In genomic region chr10:34816067-34817002, GRCh38 we compare ENCODE assay signal across 8 cellular contexts. TPM values are rescaled to one million over a fixed set of nuclear protein-coding genes. Genes with fewer than 3 reads are reported as not detected.
DNase-seq lines count a peak whose midpoint lies in the region; ATAC-seq and TF ChIP-seq lines count a peak whose summit lies in the region.

No MANE protein-coding gene starts in this region.

- CTCF ChIA-PET in CD8-positive, alpha-beta T cell (lab: Charles Lee) = no interaction called here

- H3K4me3 ChIP-seq in CD8-positive, alpha-beta T cell (ENCODE audit: low read depth, low read length) = no peak overlapping the region
- H3K4me3 ChIP-seq in Loucy (ENCODE audit: low read length, poor library complexity, severe bottlenecking) = peak overlapping the region; percentile 74
- H3K4me3 ChIP-seq in colonic mucosa = peak overlapping the region; percentile 34
- peak overlapping the region; percentile 48 for H3K4me3 ChIP-seq in mesendoderm (ENCODE audit: low read length)

- peaks cover 3% of the 10 kb centered on the region for H3K27me3 ChIP-seq in CD8-positive, alpha-beta T cell (ENCODE audit: insufficient read depth, low read length)
- H3K27me3 ChIP-seq in Loucy (ENCODE audit: insufficient read depth, low read length, poor library complexity, severe bottlenecking) (no peaks in the 10 kb centered on the region), colonic mucosa (no peaks in the 10 kb centered on the region), mesendoderm (ENCODE audit: insufficient read depth, low read length, poor library complexity) (no peaks in the 10 kb centered on the region)

- no peak overlapping the region for H2BK120ac ChIP-seq in mesendoderm (ENCODE audit: low read depth, low read length)

- H3K79me2 ChIP-seq in Loucy (ENCODE audit: insufficient read depth, low read length) (peaks cover 33% of the 10 kb centered on the region), mesendoderm (ENCODE audit: control insufficient read depth, insufficient read depth, low read length) (peaks cover 29% of the 10 kb centered on the region)

- peaks cover 29% of the 10 kb centered on the region for H4K20me1 ChIP-seq in Loucy (ENCODE audit: insufficient read depth, low read length, poor library complexity, severe bottlenecking)

- H2AFZ ChIP-seq in Loucy (ENCODE audit: low read length) = peak overlapping the region; percentile 81

- H3K4me3 Mint-ChIP-seq in CD8-positive, alpha-beta T cell = peak overlapping the region; percentile 71

- peaks cover 38% of the 10 kb centered on the region for H3K27me3 Mint-ChIP-seq in CD8-positive, alpha-beta T cell (ENCODE audit: low read depth)

- H3K36me3 ChIP-seq in CD8-positive, alpha-beta T cell (ENCODE audit: insufficient read depth, low read length) = no peaks in the 10 kb centered on the region
- no peaks in the 10 kb centered on the region for H3K36me3 ChIP-seq in Loucy (ENCODE audit: insufficient read depth, low read length)
- no peaks in the 10 kb centered on the region for H3K36me3 ChIP-seq in colonic mucosa
- no peaks in the 10 kb centered on the region for H3K36me3 ChIP-seq in mesendoderm (ENCODE audit: control insufficient read depth, insufficient read depth, low read length)

- no peaks in the 10 kb centered on the region for H3K9me3 Mint-ChIP-seq in CD8-positive, alpha-beta T cell

- H3K9me2 ChIP-seq in Loucy (replicated peaks; ENCODE audit: low read depth, low read length) = no peaks in the 10 kb centered on the region

- peak overlapping the region; percentile 39 for H3K9ac ChIP-seq in Loucy (ENCODE audit: low read depth, low read length, poor library complexity, severe bottlenecking)
- H3K9ac ChIP-seq in colonic mucosa (ENCODE audit: low read depth in 2 of 2, low read length in 2 of 2) = peak overlapping the region; percentile 35 to 38
- H3K9ac ChIP-seq in mesendoderm (ENCODE audit: low read length) = peak overlapping the region; percentile 58

- no peak for ATAC-seq in CD8-positive, alpha-beta T cell
- ATAC-seq in HG02678 (IDR thresholded peaks at IDR 0.05; ENCODE audit: unreplicated experiment) = no peak

- no peak overlapping the region for H3K27ac Mint-ChIP-seq in CD8-positive, alpha-beta T cell

- no CpG with 5 or more reads among the region's 34 CpGs for WGBS in mesendoderm (ENCODE audit: extremely low coverage, insufficient coverage, low lambda C conversion rate)

- intact Hi-C loops in CD8-positive, alpha-beta T cell (cut with DNase I, micrococcal nuclease) = loop anchor here in 1 of 2 experiments (1.0 kb wide), 1 partner anchor 24 kb away; no protein-coding TSS in a partner anchor
- intact Hi-C loops in colonic mucosa (cut with DNase I) = loop anchor here (10.0 kb wide), 1 partner anchor 92 kb away; no protein-coding TSS in a partner anchor

- no peak overlapping the region for H2AK5ac ChIP-seq in mesendoderm (ENCODE audit: low read length)

- no peak for TF ChIP-seq CTCF in CD8-positive, alpha-beta T cell (IDR thresholded peaks at IDR 0.05)
- TF ChIP-seq CTCF in Loucy (conservative IDR thresholded peaks at IDR 0.05; ENCODE audit: low read length) (no peak), colonic mucosa (IDR thresholded peaks at IDR 0.05) (no peak)

- H3K18ac ChIP-seq in mesendoderm (ENCODE audit: low read length) = no peak overlapping the region

- no peak overlapping the region for H4K8ac ChIP-seq in mesendoderm (ENCODE audit: low read depth, low read length)

- POLR2A ChIA-PET in CD8-positive, alpha-beta T cell (lab: Charles Lee) = no interaction called here

- H2BK5ac ChIP-seq in mesendoderm (ENCODE audit: low read length) = no peak overlapping the region

- H3K4me1 Mint-ChIP-seq in CD8-positive, alpha-beta T cell (ENCODE audit: low read depth) = peaks cover 14% of the 10 kb centered on the region

- H3K27ac ChIP-seq in CD8-positive, alpha-beta T cell (ENCODE audit: low read depth, low read length) = no peak overlapping the region
- peak overlapping the region; percentile 2 for H3K27ac ChIP-seq in colonic mucosa
- no peak overlapping the region for H3K27ac ChIP-seq in mesendoderm (ENCODE audit: low read depth, low read length)

- no peak overlapping the region for H3K4ac ChIP-seq in mesendoderm (ENCODE audit: low read depth, low read length)

- no peak overlapping the region for H2BK15ac ChIP-seq in mesendoderm (replicated peaks; ENCODE audit: low read depth)

- H3K36me3 Mint-ChIP-seq in CD8-positive, alpha-beta T cell = no peaks in the 10 kb centered on the region

- no peaks in the 10 kb centered on the region for H3K9me3 ChIP-seq in CD8-positive, alpha-beta T cell (ENCODE audit: low read length)
- no peaks in the 10 kb centered on the region for H3K9me3 ChIP-seq in Loucy (ENCODE audit: insufficient read depth, low read depth, low read length)
- H3K9me3 ChIP-seq in colonic mucosa = no peaks in the 10 kb centered on the region

- H3F3A ChIP-seq in Loucy (ENCODE audit: low read depth) = no peaks in the 10 kb centered on the region

- DNase-seq in CD8-positive, alpha-beta T cell = no peak
- DNase-seq in colonic mucosa (peak; percentile 44), mesendoderm (peak; percentile 57), SKM-1 (lab: John Stamatoyannopoulos, UW; ENCODE audit: unreplicated experiment) (no peak), activated gamma-delta T cell treated with Interleukin-2 at 50 U/mL for 16 hours (no peak), iPS-NIHi11 (ENCODE audit: low spot score) (no peak)

- peak overlapping the region; percentile 76 for H3K56ac ChIP-seq in mesendoderm (ENCODE audit: low read length)

- H3K23ac ChIP-seq in mesendoderm (ENCODE audit: low read length) = peak overlapping the region; percentile 83

- no peaks in the 10 kb centered on the region for H3K4me1 ChIP-seq in CD8-positive, alpha-beta T cell (ENCODE audit: insufficient read depth, low read length)
- peaks cover 39% of the 10 kb centered on the region for H3K4me1 ChIP-seq in Loucy (ENCODE audit: insufficient read depth, low read length, poor library complexity, severe bottlenecking)
- H3K4me1 ChIP-seq in colonic mucosa = peaks cover 7% of the 10 kb centered on the region
- peaks cover 11% of the 10 kb centered on the region for H3K4me1 ChIP-seq in mesendoderm (ENCODE audit: control insufficient read depth, low read depth, low read length)

- no peak overlapping the region for H4K5ac ChIP-seq in mesendoderm (ENCODE audit: low read length)

- H3K79me1 ChIP-seq in mesendoderm (ENCODE audit: low read length) = peaks cover 12% of the 10 kb centered on the region

- H3K4me2 ChIP-seq in Loucy (ENCODE audit: low read depth, low read length, poor library complexity, severe bottlenecking) (peak overlapping the region; percentile 83), mesendoderm (ENCODE audit: low read length) (peak overlapping the region; percentile 84)

RNA-seq across cellular contexts. Expression of gene PARD3, which starts 1.2 kb away (rescaled TPM):
- under 1 TPM; 0.08 to 0.35 TPM for total RNA-seq in CD8-positive, alpha-beta T cell
- 10 to 100 TPM; 41.7 to 48.8 TPM for total RNA-seq in colonic mucosa
- 54.6 TPM for polyA plus RNA-seq in mesendoderm (2013, experiment 1 of 2)
- polyA plus RNA-seq in mesendoderm (2013, experiment 2 of 2) = 55.6 TPM

Comparison
In these comparisons a context has a peak if more than half of its experiments do, and no peak if none do; other contexts are left out.
1. DNase-seq: peak in colonic mucosa (single experiment) and mesendoderm (single experiment); none in CD8-positive, alpha-beta T cell (0 of 7), SKM-1 (single experiment), activated gamma-delta T cell treated with Interleukin-2 at 50 U/mL for 16 hours (single experiment) and iPS-NIHi11 (single experiment).
2. RNA of gene PARD3, which starts 1.2 kb away (total RNA-seq): 41.7 to 48.8 TPM in colonic mucosa; 0.08 to 0.35 TPM in CD8-positive, alpha-beta T cell; every median in the first group is over 10 times any median in the second.
3. Peak in every context shown above with its lines, with median percentiles within 50 percentile points of each other: H3K9ac ChIP-seq.